In the genomic region with DNA sequence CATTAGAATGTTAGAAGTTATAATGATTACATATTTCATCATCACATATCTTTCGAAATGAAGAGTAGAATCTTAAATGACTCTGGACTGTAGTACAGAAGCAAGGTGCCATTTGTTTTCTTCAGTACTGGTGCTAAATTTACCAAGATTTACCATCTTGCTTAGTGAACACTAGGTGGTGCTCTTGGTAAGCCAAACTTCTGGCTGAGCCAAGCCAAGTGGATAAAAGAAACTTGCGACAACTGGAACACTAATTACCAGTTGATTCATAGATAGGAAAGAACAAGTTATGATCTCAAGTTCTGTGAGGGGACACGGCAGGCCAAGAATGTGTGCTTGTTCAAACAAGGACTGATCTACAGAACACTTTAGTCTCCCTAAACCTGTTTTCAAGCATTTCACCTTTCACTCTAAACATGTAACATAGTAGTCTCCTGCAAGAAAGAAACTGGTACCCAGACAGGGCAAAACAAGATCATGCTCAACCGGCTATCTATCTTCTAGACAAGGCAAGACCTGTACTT, we compare ENCODE assay signal across 9 cellular contexts. TPM values are rescaled to one million over a fixed set of nuclear protein-coding genes. Genes with fewer than 3 reads are reported as not detected.
A peak's percentile ranks its signal among the peaks of the same experiment; 100 is the strongest.
DNase-seq lines count a peak whose midpoint lies in the region; ATAC-seq and TF ChIP-seq lines count a peak whose summit lies in the region.
"Had no signal": no experiment of that assay in that cellular context is flagged by ENCODE, and none has a peak within 500 bp of the region (broad histone marks: within the 10 kb centered on the region; RNA-seq: fewer than 3 reads in every experiment).

No MANE protein-coding gene starts in this region.

- ATAC-seq in GM19395 (IDR thresholded peaks at IDR 0.05; ENCODE audit: unreplicated experiment) (peak; percentile 92), HG03432 (IDR thresholded peaks at IDR 0.05; ENCODE audit: unreplicated experiment) (peak; percentile 90)

- H3K4me1 Mint-ChIP-seq in activated CD4-positive, alpha-beta T cell treated with anti-CD3 and anti-CD28 coated beads, Interleukin-2, amount 10 ng/mL, durations not matched to agents 24 days and 14 days: peaks cover 12% of the 10 kb centered on the region
- H3K4me1 Mint-ChIP-seq in neural crest cell: peaks cover 5% of the 10 kb centered on the region

- no peaks in the 10 kb centered on the region for H3K9me3 Mint-ChIP-seq in activated CD4-positive, alpha-beta T cell treated with anti-CD3 and anti-CD28 coated beads, Interleukin-2, amount 10 ng/mL, durations not matched to agents 24 days and 14 days
- H3K9me3 Mint-ChIP-seq in neural crest cell: no peaks in the 10 kb centered on the region
- H3K9me3 Mint-ChIP-seq: stimulated activated naive CD8-positive, alpha-beta T cell treated with anti-CD3 and anti-CD28 coated beads, Interleukin-15, Interleukin-2, amounts not matched to agents 100 ng/mL and 50 ng/mL, for 24 hours had no signal

- H3K27me3 Mint-ChIP-seq in activated CD4-positive, alpha-beta T cell treated with anti-CD3 and anti-CD28 coated beads, Interleukin-2, amount 10 ng/mL, durations not matched to agents 24 days and 14 days: no peaks in the 10 kb centered on the region
- H3K27me3 Mint-ChIP-seq in neural crest cell (ENCODE audit: low read depth): no peaks in the 10 kb centered on the region
- H3K27me3 Mint-ChIP-seq: stimulated activated naive CD8-positive, alpha-beta T cell treated with anti-CD3 and anti-CD28 coated beads, Interleukin-15, Interleukin-2, amounts not matched to agents 100 ng/mL and 50 ng/mL, for 24 hours had no signal

- intact Hi-C loops in activated CD4-positive, alpha-beta T cell treated with anti-CD3 and anti-CD28 coated beads, Interleukin-2, amount 10 ng/mL, durations not matched to agents 24 days and 14 days (cut with micrococcal nuclease): loop anchor here (1.0 to 5.0 kb wide), 5 partner anchors 19 to 246 kb away; a partner anchor contains a TSS

- peak; percentile 76 for TF ChIP-seq CTCF in fibroblast of pulmonary artery (IDR thresholded peaks at IDR 0.05; ENCODE audit: low read length, missing control alignments)
- TF ChIP-seq CTCF in neural crest cell (conservative IDR thresholded peaks at IDR 0.05): peak; percentile 92

- peaks cover 25% of the 10 kb centered on the region for H3K36me3 Mint-ChIP-seq in activated CD4-positive, alpha-beta T cell treated with anti-CD3 and anti-CD28 coated beads, Interleukin-2, amount 10 ng/mL, durations not matched to agents 24 days and 14 days (ENCODE audit: low read depth)
- H3K36me3 Mint-ChIP-seq in neural crest cell (ENCODE audit: low read depth): no peaks in the 10 kb centered on the region

- H3K4me3 ChIP-seq in fibroblast of pulmonary artery (replicated peaks; ENCODE audit: low read depth, low read length): no peak overlapping the region

- no peak overlapping the region for H3K27ac Mint-ChIP-seq in activated CD4-positive, alpha-beta T cell treated with anti-CD3 and anti-CD28 coated beads, Interleukin-2, amount 10 ng/mL, durations not matched to agents 24 days and 14 days
- no peak overlapping the region for H3K27ac Mint-ChIP-seq in neural crest cell (ENCODE audit: unreplicated experiment)
- H3K27ac Mint-ChIP-seq: stimulated activated naive CD8-positive, alpha-beta T cell treated with anti-CD3 and anti-CD28 coated beads, Interleukin-15, Interleukin-2, amounts not matched to agents 100 ng/mL and 50 ng/mL, for 24 hours had no signal

- DNase-seq in DMS79 (lab: John Stamatoyannopoulos, UW) (peak; percentile 24), NCI-H345 (lab: John Stamatoyannopoulos, UW) (peak; percentile 69), fibroblast of pulmonary artery (ENCODE audit: low read depth) (peak; percentile 81), neural crest cell (ENCODE audit: low read depth, low spot score) (peak; percentile 3), OCI-M2 (lab: John Stamatoyannopoulos, UW; ENCODE audit: unreplicated experiment) (no peak)
- peak; percentile 80 for DNase-seq in activated CD4-positive, alpha-beta T cell treated with anti-CD3 and anti-CD28 coated beads, Interleukin-2, amount 10 ng/mL, durations not matched to agents 24 days and 14 days

- no peak overlapping the region for H3K4me3 Mint-ChIP-seq in activated CD4-positive, alpha-beta T cell treated with anti-CD3 and anti-CD28 coated beads, Interleukin-2, amount 10 ng/mL, durations not matched to agents 24 days and 14 days
- H3K4me3 Mint-ChIP-seq in neural crest cell: no peak overlapping the region
- H3K4me3 Mint-ChIP-seq: stimulated activated naive CD8-positive, alpha-beta T cell treated with anti-CD3 and anti-CD28 coated beads, Interleukin-15, Interleukin-2, amounts not matched to agents 100 ng/mL and 50 ng/mL, for 24 hours had no signal

RNA-seq across cellular contexts. Expression of a gene that starts 19.8 kb away (rescaled TPM):
- 13.3 and 18.0 TPM in 2 replicates for total RNA-seq in activated CD4-positive, alpha-beta T cell treated with anti-CD3 and anti-CD28 coated beads, Interleukin-2, amount 10 ng/mL, durations not matched to agents 24 days and 14 days
- 16.0 and 17.2 TPM in 2 replicates for total RNA-seq in neural crest cell

RNA-seq across cellular contexts. Expression of a gene that starts 20.2 kb away (rescaled TPM):
- 12.4 and 13.3 TPM in 2 replicates for total RNA-seq in activated CD4-positive, alpha-beta T cell treated with anti-CD3 and anti-CD28 coated beads, Interleukin-2, amount 10 ng/mL, durations not matched to agents 24 days and 14 days
- total RNA-seq in neural crest cell: 9.1 and 10.1 TPM in 2 replicates
